In the genomic region with DNA sequence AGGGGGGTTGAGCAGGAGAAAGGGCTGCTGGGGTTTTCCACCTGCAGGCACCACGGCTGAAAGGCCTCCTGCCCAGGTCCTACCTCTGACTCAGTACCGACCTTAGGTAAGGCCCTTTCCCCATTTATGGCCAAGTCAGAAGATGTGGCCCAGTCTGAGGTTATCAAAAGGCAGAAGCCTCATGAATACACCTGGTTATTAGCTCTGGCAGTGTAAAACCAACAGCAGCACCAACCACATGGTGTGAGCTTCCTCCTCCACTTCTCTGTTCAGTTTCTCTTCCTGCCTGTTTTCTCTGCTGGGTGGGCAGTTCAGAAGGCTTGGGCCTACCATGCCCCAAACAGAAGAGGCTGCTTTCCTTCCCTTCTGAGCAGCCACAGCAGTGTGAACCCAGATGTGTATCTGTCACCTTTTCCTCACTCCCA, we compare ENCODE assay signal across 9 cellular contexts.
DNase-seq lines count a peak whose midpoint lies in the region; ATAC-seq and TF ChIP-seq lines count a peak whose summit lies in the region.
"Had no signal": no experiment of that assay in that cellular context is flagged by ENCODE, and none has a peak within 500 bp of the region (broad histone marks: within the 10 kb centered on the region; RNA-seq: fewer than 3 reads in every experiment).

No MANE protein-coding gene starts in this region.

- no peak overlapping the region for H3K56ac ChIP-seq in IMR-90 (ENCODE audit: extremely low read depth, insufficient read depth, low read length)

- peak overlapping the region; percentile 23; the same call in 1 of the 2 replicates for H2BK20ac ChIP-seq in IMR-90 (ENCODE audit: low read depth, low read length)

- 0 out of 2 replicates have a peak overlapping the region, but pooled peaks have one; percentile 54 for H3K14ac ChIP-seq in IMR-90 (replicated peaks; ENCODE audit: low read depth, low read length)

- CTCF ChIA-PET in IMR-90 (lab: Yijun Ruan, JAX), result no interaction called here
- CTCF ChIA-PET in naive thymus-derived CD4-positive, alpha-beta T cell (lab: Charles Lee), result no interaction called here

- peak overlapping the region in 1 of 9 donors; percentile 28 for H3K27ac Mint-ChIP-seq in naive thymus-derived CD4-positive, alpha-beta T cell
- no peak overlapping the region for H3K27ac Mint-ChIP-seq in CD14-positive monocyte
- H3K27ac Mint-ChIP-seq: activated T-cell treated with anti-CD3 and anti-CD28 coated beads, Interleukin-2, amount 50 U/mL, for 72 hours had no signal

- no peaks in the 10 kb centered on the region for H3K79me1 ChIP-seq in IMR-90 (ENCODE audit: low read depth in 1 of 2, low read length in 2 of 2)

- intact Hi-C loops in IMR-90 (cut with micrococcal nuclease), result no loop called here
- intact Hi-C loops in naive thymus-derived CD4-positive, alpha-beta T cell (cut with micrococcal nuclease), result no loop called here
- intact Hi-C loops in CD14-positive monocyte (cut with micrococcal nuclease), result no loop called here
- intact Hi-C loops in psoas muscle (cut with DNase I), result no loop called here

- dilution Hi-C loops in IMR-90 (cut with HindIII; ENCODE audit: low sequenced_read_pairs, unreplicated experiment), result no loop called here

- no peak for TF ChIP-seq POLR2A in IMR-90 (IDR thresholded peaks at IDR 0.05; ENCODE audit: low read depth, low read length)

- peaks cover 0 to 2% (median 0%) of the 10 kb centered on the region in 11 donors for H3K9me3 Mint-ChIP-seq in naive thymus-derived CD4-positive, alpha-beta T cell
- peaks cover 0 to 5% (median 0%) of the 10 kb centered on the region in 7 donors for H3K9me3 Mint-ChIP-seq in CD14-positive monocyte
- H3K9me3 Mint-ChIP-seq: activated T-cell treated with anti-CD3 and anti-CD28 coated beads, Interleukin-2, amount 50 U/mL, for 72 hours had no signal

- H3K27ac ChIP-seq in IMR-90 (ENCODE audit: insufficient read depth, low read length) (no peak overlapping the region), psoas muscle (no peak overlapping the region)
- no peak overlapping the region for H3K27ac ChIP-seq in naive thymus-derived CD4-positive, alpha-beta T cell (ENCODE audit: low read depth, low read length)

- no peak overlapping the region for H4K5ac ChIP-seq in IMR-90 (ENCODE audit: low read depth, low read length)

- H4K8ac ChIP-seq in IMR-90 (ENCODE audit: low read depth in 2 of 2, low read length in 2 of 2), result no peak overlapping the region

- H4K20me1 ChIP-seq in IMR-90 (ENCODE audit: insufficient read depth, low read length), result no peaks in the 10 kb centered on the region

- H3K23ac ChIP-seq in IMR-90 (ENCODE audit: low read depth, low read length), result no peak overlapping the region

- TF ChIP-seq RAD21 in IMR-90 (IDR thresholded peaks at IDR 0.05; ENCODE audit: low read length), result no peak

- H3K9ac ChIP-seq in IMR-90 (ENCODE audit: low read depth, low read length), result no peak overlapping the region

- peak overlapping the region; percentile 70; the same call in 2 of the 3 replicates for H2BK15ac ChIP-seq in IMR-90 (ENCODE audit: low read depth, low read length)

- H3K4me3 Mint-ChIP-seq in naive thymus-derived CD4-positive, alpha-beta T cell, result peak overlapping the region in 1 of 10 donors; percentile 5
- H3K4me3 Mint-ChIP-seq in CD14-positive monocyte, result no peak overlapping the region

- no peak for DNase-seq in IMR-90
- no peak for DNase-seq in naive thymus-derived CD4-positive, alpha-beta T cell
- DNase-seq in activated gamma-delta T cell treated with Interleukin-2 at 50 U/mL for 16 hours, result no peak
- DNase-seq in CD14-positive monocyte (ENCODE audit: low spot score), result no peak
- DNase-seq in psoas muscle, result no peak
- no peak for DNase-seq in NCI-H69 (lab: John Stamatoyannopoulos, UW)
- DNase-seq: activated T-cell treated with anti-CD3 and anti-CD28 coated beads, Interleukin-2, amount 50 U/mL, for 72 hours had no signal

- no peak overlapping the region for H3K4me2 ChIP-seq in IMR-90 (ENCODE audit: low read depth, low read length)

- no peak overlapping the region for H2BK5ac ChIP-seq in IMR-90 (ENCODE audit: low read depth, low read length, poor library complexity, severe bottlenecking)

- 0 out of 2 replicates have a peak, but pooled peaks cover 1% of the 10 kb centered on the region for H3K27me3 ChIP-seq in IMR-90 (ENCODE audit: control insufficient read depth, insufficient read depth, low read length)
- no peaks in the 10 kb centered on the region for H3K27me3 ChIP-seq in naive thymus-derived CD4-positive, alpha-beta T cell (ENCODE audit: control insufficient read depth in 2 of 2, insufficient read depth in 2 of 2, low read length in 2 of 2)
- H3K27me3 ChIP-seq in psoas muscle (ENCODE audit: insufficient read depth in 3 of 3, low read length in 2 of 3), result no peaks in the 10 kb centered on the region

- BruUV-seq in IMR-90 (replicated peaks; lab: Mats Ljungman, UMichigan), result no TSS peak

- H3K36me3 ChIP-seq in IMR-90 (ENCODE audit: control insufficient read depth, insufficient read depth, low read length), result no peaks in the 10 kb centered on the region
- no peaks in the 10 kb centered on the region for H3K36me3 ChIP-seq in naive thymus-derived CD4-positive, alpha-beta T cell (ENCODE audit: control insufficient read depth in 2 of 3, insufficient read depth in 3 of 3, low read length in 3 of 3)
- no peaks in the 10 kb centered on the region for H3K36me3 ChIP-seq in psoas muscle (ENCODE audit: insufficient read depth in 1 of 2, low read depth in 1 of 2)

- H3K27me3 Mint-ChIP-seq in naive thymus-derived CD4-positive, alpha-beta T cell, result peaks cover 0 to 21% (median 0%) of the 10 kb centered on the region in 5 donors
- peaks cover 3 to 11% (median 9%) of the 10 kb centered on the region in 3 donors for H3K27me3 Mint-ChIP-seq in CD14-positive monocyte (ENCODE audit: low read depth in 3 of 3)

- peaks cover 4% of the 10 kb centered on the region; the same call in 1 of the 2 replicates for H3K4me1 ChIP-seq in IMR-90 (ENCODE audit: control insufficient read depth, insufficient read depth, low read length)
- peaks cover 6 to 15% of the 10 kb centered on the region in 2 donors for H3K4me1 ChIP-seq in naive thymus-derived CD4-positive, alpha-beta T cell (ENCODE audit: control insufficient read depth in 2 of 2, insufficient read depth in 2 of 2, low read length in 2 of 2)
- no peaks in the 10 kb centered on the region for H3K4me1 ChIP-seq in psoas muscle

- no peak overlapping the region for H2AK9ac ChIP-seq in IMR-90 (replicated peaks; ENCODE audit: low read depth, low read length, poor library complexity)

- no peaks in the 10 kb centered on the region for H3K9me3 ChIP-seq in IMR-90 (ENCODE audit: control insufficient read depth, insufficient read depth, low read length)
- H3K9me3 ChIP-seq in naive thymus-derived CD4-positive, alpha-beta T cell (ENCODE audit: control insufficient read depth in 2 of 3, low read length in 3 of 3), result no peaks in the 10 kb centered on the region
- H3K9me3 ChIP-seq in psoas muscle, result no peaks in the 10 kb centered on the region

- H2AK5ac ChIP-seq in IMR-90 (ENCODE audit: low read depth, low read length), result peak overlapping the region; percentile 48; the same call in 1 of the 2 replicates

- H2BK120ac ChIP-seq in IMR-90 (ENCODE audit: low read depth, low read length), result peak overlapping the region; percentile 29; the same call in 1 of the 2 replicates

- peaks cover 4% of the 10 kb centered on the region; the same call in 1 of the 2 replicates for H3K9me1 ChIP-seq in IMR-90 (ENCODE audit: insufficient read depth, low read length)

- TF ChIP-seq CTCF in IMR-90 (conservative IDR thresholded peaks at IDR 0.05; ENCODE audit: low read depth, low read length) (no peak), CD14-positive monocyte (IDR thresholded peaks at IDR 0.05) (no peak), psoas muscle (IDR thresholded peaks at IDR 0.05) (no peak)

- WGBS in IMR-90 (ENCODE audit: extremely low coverage in 2 of 2, insufficient read length in 1 of 2), 2 experiments, result 53% methylated on average over 2 of the region's 2 CpGs; no CpG with 5 or more reads in 1 of the 2 experiments
- 88 to 100% (median 95%) methylated on average over 2 of the region's 2 CpGs for WGBS in psoas muscle, 3 donors

- peaks cover 0 to 3% (median 0%) of the 10 kb centered on the region in 5 donors for H3K36me3 Mint-ChIP-seq in naive thymus-derived CD4-positive, alpha-beta T cell
- no peaks in the 10 kb centered on the region for H3K36me3 Mint-ChIP-seq in CD14-positive monocyte

- H3K4me1 Mint-ChIP-seq in naive thymus-derived CD4-positive, alpha-beta T cell, result peaks cover 18 to 37% (median 34%) of the 10 kb centered on the region in 7 donors
- H3K4me1 Mint-ChIP-seq in CD14-positive monocyte, result peaks cover 10% of the 10 kb centered on the region

- ATAC-seq in GM18907 (IDR thresholded peaks at IDR 0.05; ENCODE audit: unreplicated experiment) (peak; percentile 68), GM21825 (IDR thresholded peaks at IDR 0.05; ENCODE audit: unreplicated experiment) (peak; percentile 68), IMR-90 (ENCODE audit: low read depth) (no peak), psoas muscle (no peak)
- peak; percentile 54 for ATAC-seq in naive thymus-derived CD4-positive, alpha-beta T cell

- peak overlapping the region; percentile 11 for H2AFZ ChIP-seq in IMR-90 (replicated peaks; ENCODE audit: low read length, poor library complexity)

- H3K4me3 ChIP-seq in IMR-90 (ENCODE audit: insufficient read depth, low read depth, low read length) (no peak overlapping the region), psoas muscle (no peak overlapping the region)
- H3K4me3 ChIP-seq in naive thymus-derived CD4-positive, alpha-beta T cell (ENCODE audit: low read length), result no peak overlapping the region

- POLR2A ChIA-PET in IMR-90 (lab: Charles Lee; ENCODE audit: unreplicated experiment), result no interaction called here
- POLR2A ChIA-PET in naive thymus-derived CD4-positive, alpha-beta T cell (lab: Charles Lee), result interaction anchor here (1.3 kb wide), 1 partner anchor 87 kb away, joined by 5 read pairs; a partner anchor contains a TSS

- peak overlapping the region; percentile 51 for H3K4ac ChIP-seq in IMR-90 (ENCODE audit: low read depth, low read length)

- in situ Hi-C loops in IMR-90 (cut with MboI; ENCODE audit: low sequenced_read_pairs), result no loop called here

- peak overlapping the region; percentile 35; the same call in 1 of the 2 replicates for H4K91ac ChIP-seq in IMR-90 (ENCODE audit: insufficient read depth, low read depth, low read length)

- no peak overlapping the region for H3K18ac ChIP-seq in IMR-90 (ENCODE audit: low read depth, low read length)

TF ChIP-seq in IMR-90, 13 proteins besides CTCF, POLR2A, EP300 and RAD21 (continues in another document):
- TF ChIP-seq CEBPB (IDR thresholded peaks at IDR 0.05; ENCODE audit: low read depth, low read length) (no peak), CHD1 (IDR thresholded peaks at IDR 0.05; ENCODE audit: low read depth, low read length) (no peak)
- TF ChIP-seq, protein P1, sequence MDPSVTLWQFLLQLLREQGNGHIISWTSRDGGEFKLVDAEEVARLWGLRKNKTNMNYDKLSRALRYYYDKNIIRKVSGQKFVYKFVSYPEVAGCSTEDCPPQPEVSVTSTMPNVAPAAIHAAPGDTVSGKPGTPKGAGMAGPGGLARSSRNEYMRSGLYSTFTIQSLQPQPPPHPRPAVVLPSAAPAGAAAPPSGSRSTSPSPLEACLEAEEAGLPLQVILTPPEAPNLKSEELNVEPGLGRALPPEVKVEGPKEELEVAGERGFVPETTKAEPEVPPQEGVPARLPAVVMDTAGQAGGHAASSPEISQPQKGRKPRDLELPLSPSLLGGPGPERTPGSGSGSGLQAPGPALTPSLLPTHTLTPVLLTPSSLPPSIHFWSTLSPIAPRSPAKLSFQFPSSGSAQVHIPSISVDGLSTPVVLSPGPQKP (IDR thresholded peaks at IDR 0.05; ENCODE audit: borderline replicate concordance, low read depth, low read length), result no peak

Comparison
In these comparisons a context has a peak if more than half of its experiments do, and no peak if none do; other contexts are left out.
1. ATAC-seq: peak in GM18907 (single experiment), GM21825 (single experiment) and naive thymus-derived CD4-positive, alpha-beta T cell (single experiment); none in IMR-90 (single experiment) and psoas muscle (0 of 4).